Comparison of ENCODE assay signal across 2 cellular contexts in genomic region chr5:108773330-108773729, GRCh38.
TF ChIP-seq lines count a peak whose summit lies in the region.

No MANE protein-coding gene starts in this region.

TF ChIP-seq in HEK293, 187 proteins besides CTCF, POLR2A, EP300 and RAD21:
- no peak for TF ChIP-seq ZNF341 (tag by site-specific recombination; IDR thresholded peaks at IDR 0.05; ENCODE audit: low read depth)
- no peak for TF ChIP-seq FEZF1 (tag by site-specific recombination; IDR thresholded peaks at IDR 0.05)
- TF ChIP-seq ZNF791 (tag by site-specific recombination; IDR thresholded peaks at IDR 0.05), result no peak
- TF ChIP-seq ZBTB11 (tag by site-specific recombination; conservative IDR thresholded peaks at IDR 0.05; ENCODE audit: low read depth), result no peak
- no peak for TF ChIP-seq ZNF133 (tag by site-specific recombination; IDR thresholded peaks at IDR 0.05)
- no peak for TF ChIP-seq HOXA7 (CRISPR knock-in tag; IDR thresholded peaks at IDR 0.05; ENCODE audit: borderline replicate concordance)
- TF ChIP-seq ZNF112 (tag by site-specific recombination; IDR thresholded peaks at IDR 0.05), result no peak
- peak; percentile 87 for TF ChIP-seq ZNF146 (tag by site-specific recombination; IDR thresholded peaks at IDR 0.05)
- no peak for TF ChIP-seq ZNF571 (tag by site-specific recombination; IDR thresholded peaks at IDR 0.05)

TF ChIP-seq in K562, 482 proteins besides CTCF, POLR2A, EP300 and RAD21:
- peak; percentile 75 for TF ChIP-seq ZNF146 (CRISPR knock-in tag; IDR thresholded peaks at IDR 0.05; ENCODE audit: unreplicated experiment)
- no peak for TF ChIP-seq DIDO1 (tag; IDR thresholded peaks at IDR 0.05; ENCODE audit: low read depth)
TF ChIP-seq in K562: peak in this region for 1.
